ENCODE assay signal across 1 cellular context in the genomic region with DNA sequence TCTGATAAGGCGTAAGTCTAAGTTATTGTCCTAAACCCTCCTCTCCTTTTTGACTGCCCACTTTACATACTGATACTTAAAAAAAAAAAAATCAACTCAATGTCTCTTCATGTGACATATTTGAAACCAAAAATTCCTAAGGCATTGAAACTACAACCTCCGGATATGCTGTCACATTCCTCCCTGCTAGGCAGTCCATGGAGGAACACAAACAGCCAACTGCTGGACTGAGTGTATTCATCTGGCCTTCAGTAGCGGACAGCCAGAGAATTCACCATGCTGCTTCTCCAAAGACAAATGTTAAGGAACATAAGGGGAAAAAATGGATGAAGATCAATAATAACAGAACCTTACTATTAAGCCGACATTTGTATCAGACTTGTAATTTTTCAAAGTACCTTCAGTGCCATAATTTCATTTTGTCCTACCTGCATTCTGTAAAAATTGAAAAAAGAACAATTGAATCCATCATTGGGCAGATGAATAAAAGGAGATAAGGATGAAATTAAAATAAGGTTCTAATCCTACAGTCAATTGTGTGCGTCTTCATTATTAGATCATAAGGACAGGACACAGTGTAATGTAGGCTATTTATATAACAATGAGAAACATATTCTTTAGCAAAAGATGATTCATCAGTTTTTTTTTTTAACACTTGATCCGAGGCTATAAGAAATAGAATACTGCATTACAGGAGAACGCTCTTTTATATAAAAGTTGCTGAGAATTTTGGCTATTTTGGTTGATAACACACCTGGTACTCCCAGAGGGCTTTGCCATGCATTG.
TF ChIP-seq lines count a peak whose summit lies in the region.

No MANE protein-coding gene starts in this region.

TF ChIP-seq in GM23338, 12 proteins besides CTCF, POLR2A, EP300 and RAD21 (continued from another document):
- no peak for TF ChIP-seq ZNF462 (CRISPR knock-in tag; IDR thresholded peaks at IDR 0.05)
- TF ChIP-seq, protein P1, sequence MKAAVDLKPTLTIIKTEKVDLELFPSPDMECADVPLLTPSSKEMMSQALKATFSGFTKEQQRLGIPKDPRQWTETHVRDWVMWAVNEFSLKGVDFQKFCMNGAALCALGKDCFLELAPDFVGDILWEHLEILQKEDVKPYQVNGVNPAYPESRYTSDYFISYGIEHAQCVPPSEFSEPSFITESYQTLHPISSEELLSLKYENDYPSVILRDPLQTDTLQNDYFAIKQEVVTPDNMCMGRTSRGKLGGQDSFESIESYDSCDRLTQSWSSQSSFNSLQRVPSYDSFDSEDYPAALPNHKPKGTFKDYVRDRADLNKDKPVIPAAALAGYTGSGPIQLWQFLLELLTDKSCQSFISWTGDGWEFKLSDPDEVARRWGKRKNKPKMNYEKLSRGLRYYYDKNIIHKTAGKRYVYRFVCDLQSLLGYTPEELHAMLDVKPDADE (IDR thresholded peaks at IDR 0.05), result no peak
- no peak for TF ChIP-seq JUNB (IDR thresholded peaks at IDR 0.05; ENCODE audit: unreplicated experiment)
- no peak for TF ChIP-seq EZH2phosphoT487 (IDR thresholded peaks at IDR 0.05; ENCODE audit: unreplicated experiment)
- TF ChIP-seq POLR2AphosphoS5 (IDR thresholded peaks at IDR 0.05; ENCODE audit: low read depth), result no peak
- TF ChIP-seq ZNF114 (CRISPR knock-in tag; IDR thresholded peaks at IDR 0.05), result no peak
- TF ChIP-seq NANOG (IDR thresholded peaks at IDR 0.05; ENCODE audit: borderline replicate concordance), result no peak
- no peak for TF ChIP-seq STAT1 (IDR thresholded peaks at IDR 0.05; ENCODE audit: unreplicated experiment)
